Comparison of ENCODE assay signal across 23 cellular contexts in the genomic region with DNA sequence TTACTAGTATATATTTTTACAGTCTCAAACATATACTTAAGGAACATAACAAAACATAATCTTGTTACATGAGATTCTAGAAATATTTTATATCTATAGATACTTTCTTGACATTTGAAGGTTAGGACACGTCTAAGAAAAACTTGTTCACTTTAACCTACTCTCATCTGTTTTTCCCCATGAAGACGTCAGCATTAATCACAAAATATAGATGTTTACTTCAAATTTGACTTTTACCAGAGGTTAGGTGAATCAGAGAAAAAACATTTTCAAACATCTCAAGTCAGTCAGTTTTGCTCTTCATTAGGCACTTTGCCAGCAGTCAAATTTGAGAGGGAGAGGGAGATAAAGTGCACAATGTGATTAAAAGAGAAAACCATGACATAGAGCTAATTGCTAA. TPM values are rescaled to one million over a fixed set of nuclear protein-coding genes. Genes with fewer than 3 reads are reported as not detected.
DNase-seq lines count a peak whose midpoint lies in the region; ATAC-seq, FAIRE-seq and TF ChIP-seq lines count a peak whose summit lies in the region.
"Had no signal": no experiment of that assay in that cellular context is flagged by ENCODE, and none has a peak within 500 bp of the region (broad histone marks: within the 10 kb centered on the region; RNA-seq: fewer than 3 reads in every experiment).

No MANE protein-coding gene starts in this region.

- TF ChIP-seq RAD21 in A549 (conservative IDR thresholded peaks at IDR 0.05 in 1 of 2, IDR thresholded peaks at IDR 0.05 in 1 of 2): no peak

- H3K4me3 ChIP-seq in A549 (no peak overlapping the region), GM23338 (no peak overlapping the region), PC-3 (ENCODE audit: low read length) (no peak overlapping the region)
- H3K4me3 ChIP-seq: HAP-1 had no signal

- H3K27ac Mint-ChIP-seq in GM23338 (no peak overlapping the region), type B pancreatic cell (no peak overlapping the region)
- H3K27ac Mint-ChIP-seq: CD4-positive, alpha-beta memory T cell; HFFc6 had no signal

- H3K9me3 Mint-ChIP-seq in GM23338 (no peaks in the 10 kb centered on the region), type B pancreatic cell (no peaks in the 10 kb centered on the region)

- TF ChIP-seq POLR2A in A549 (IDR thresholded peaks at IDR 0.05; ENCODE audit: low read length): no peak

- intact Hi-C loops in PC-3 (cut with micrococcal nuclease): loop anchor here (10.0 kb wide), 1 partner anchor 995 kb away; no protein-coding TSS in a partner anchor

- H2AFZ ChIP-seq in GM23338 (peak overlapping the region; percentile 28; the same call in 1 of the 2 replicates), PC-3 (ENCODE audit: low read length) (no peak overlapping the region)

- H3K4me3 Mint-ChIP-seq in GM23338 (no peak overlapping the region), type B pancreatic cell (no peak overlapping the region)
- H3K4me3 Mint-ChIP-seq: CD4-positive, alpha-beta memory T cell; HFFc6 had no signal

- H3K27me3 Mint-ChIP-seq in GM23338 (ENCODE audit: insufficient read depth, low read depth, poor library complexity) (no peaks in the 10 kb centered on the region), type B pancreatic cell (no peaks in the 10 kb centered on the region)
- H3K27me3 Mint-ChIP-seq: CD4-positive, alpha-beta memory T cell had no signal

- H3K36me3 Mint-ChIP-seq in GM23338 (ENCODE audit: low read depth): no peaks in the 10 kb centered on the region
- H3K36me3 Mint-ChIP-seq in type B pancreatic cell: no peaks in the 10 kb centered on the region
- H3K36me3 Mint-ChIP-seq: CD4-positive, alpha-beta memory T cell had no signal

- no peaks in the 10 kb centered on the region for H3K9me2 ChIP-seq in GM23338 (ENCODE audit: insufficient read depth)
- no peaks in the 10 kb centered on the region for H3K9me2 ChIP-seq in PC-3 (replicated peaks; ENCODE audit: low read length)

- no peak for TF ChIP-seq EP300 in A549 (IDR thresholded peaks at IDR 0.05)

- no peaks in the 10 kb centered on the region for H3F3A ChIP-seq in GM23338 (replicated peaks; ENCODE audit: low read depth)
- H3F3A ChIP-seq in PC-3 (ENCODE audit: low read length, unreplicated experiment): no peaks in the 10 kb centered on the region

- BruUV-seq in PC-3 (replicated peaks; lab: Mats Ljungman, UMichigan): no TSS peak

- H4K20me1 ChIP-seq in GM23338 (replicated peaks; ENCODE audit: insufficient read depth) (no peaks in the 10 kb centered on the region), PC-3 (ENCODE audit: low read length) (no peaks in the 10 kb centered on the region)

- H3K4me1 ChIP-seq in A549 (no peaks in the 10 kb centered on the region), GM23338 (ENCODE audit: insufficient read depth) (no peaks in the 10 kb centered on the region), PC-3 (ENCODE audit: insufficient read depth, low read length) (no peaks in the 10 kb centered on the region)
- H3K4me1 ChIP-seq: HAP-1 had no signal

- DNase-seq in A549 (ENCODE audit: low read depth in 1 of 2, low spot score in 1 of 2) (no peak), GM23338 (ENCODE audit: low spot score) (no peak), PC-3 (peak; percentile 26), amniotic epithelial cell (ENCODE audit: low read depth) (peak; percentile 10), type B pancreatic cell (ENCODE audit: extremely low spot score, unreplicated experiment) (no peak), T-helper 2 cell (no peak), KG1 (lab: John Stamatoyannopoulos, UW) (no peak)
- DNase-seq: 8988T; C1 segment of cervical spinal cord; Calu3; CD4-positive, alpha-beta memory T cell; COR-L47; DMS53; DMS79 treated with DMSO at 0.1 percent for 48 hours; GOT3; HFFc6 had no signal

- H3K9me3 ChIP-seq in A549 (no peaks in the 10 kb centered on the region), PC-3 (ENCODE audit: low read length) (no peaks in the 10 kb centered on the region)
- H3K9me3 ChIP-seq: HAP-1 had no signal

- CTCF ChIA-PET in A549 (lab: Yijun Ruan, JAX): no interaction called here
- CTCF ChIA-PET in PC-3 (lab: Charles Lee): no interaction called here

- FAIRE-seq in A549 (lab: Jason Lieb, UNC): peak; percentile 61
- FAIRE-seq: G401.6, GM12892, H54 had no signal

- no peak for TF ChIP-seq CTCF in A549 (IDR thresholded peaks at IDR 0.05)
- no peak for TF ChIP-seq CTCF in GM23338 (conservative IDR thresholded peaks at IDR 0.05; ENCODE audit: low read depth in 2 of 2)
- no peak for TF ChIP-seq CTCF in PC-3 (conservative IDR thresholded peaks at IDR 0.05; ENCODE audit: low read depth, low read length)
- no peak for TF ChIP-seq CTCF in type B pancreatic cell (conservative IDR thresholded peaks at IDR 0.05)

- peaks cover 2% of the 10 kb centered on the region; the same call in 2 of the 3 replicates for H3K4me1 Mint-ChIP-seq in GM23338
- no peaks in the 10 kb centered on the region for H3K4me1 Mint-ChIP-seq in type B pancreatic cell (ENCODE audit: unreplicated experiment)
- H3K4me1 Mint-ChIP-seq: CD4-positive, alpha-beta memory T cell had no signal

- no peak overlapping the region for H3K4me2 ChIP-seq in A549
- no peak overlapping the region for H3K4me2 ChIP-seq in GM23338
- no peak overlapping the region for H3K4me2 ChIP-seq in PC-3 (ENCODE audit: low read length)

- 64% methylated on average over 2 of the region's 2 CpGs for WGBS in A549 (ENCODE audit: missing lambda C conversion rate)

- H3K27ac ChIP-seq in A549: no peak overlapping the region
- H3K27ac ChIP-seq in GM23338 (ENCODE audit: low read depth): no peak overlapping the region
- H3K27ac ChIP-seq in PC-3 (ENCODE audit: low read length): no peak overlapping the region

- H3K27me3 ChIP-seq in GM23338 (ENCODE audit: insufficient read depth) (no peaks in the 10 kb centered on the region), PC-3 (ENCODE audit: low read length) (0 out of 2 replicates have a peak, but pooled peaks cover 5% of the 10 kb centered on the region)

- no peaks in the 10 kb centered on the region for H3K36me3 ChIP-seq in GM23338 (ENCODE audit: insufficient read depth)
- H3K36me3 ChIP-seq in PC-3 (ENCODE audit: low read depth, low read length): no peaks in the 10 kb centered on the region
- H3K36me3 ChIP-seq: HAP-1 had no signal

- no peak for ATAC-seq in A549
- no peak for ATAC-seq in GM23338
- peak; percentile 50; the same call in 1 of the 2 replicates for ATAC-seq in PC-3

- no peak overlapping the region for H3K9ac ChIP-seq in PC-3 (ENCODE audit: low read length)

- H3K79me2 ChIP-seq in GM23338 (replicated peaks; ENCODE audit: insufficient read depth) (no peaks in the 10 kb centered on the region), PC-3 (ENCODE audit: low read length) (no peaks in the 10 kb centered on the region)

- POLR2A ChIA-PET in A549 (lab: Yijun Ruan, JAX) (no interaction called here), PC-3 (lab: Charles Lee; ENCODE audit: unreplicated experiment) (no interaction called here)

TF ChIP-seq in A549, 52 proteins besides CTCF, POLR2A, EP300 and RAD21:
- no peak for TF ChIP-seq KDM1A (IDR thresholded peaks at IDR 0.05; ENCODE audit: low read depth)
- TF ChIP-seq RFX5 (IDR thresholded peaks at IDR 0.05): no peak
- TF ChIP-seq RCOR1 (IDR thresholded peaks at IDR 0.05; ENCODE audit: low read depth, low read length): no peak
- no peak for TF ChIP-seq ZFP36 (IDR thresholded peaks at IDR 0.05; ENCODE audit: borderline replicate concordance, partially characterized antibody)
- no peak for TF ChIP-seq SMC3 (IDR thresholded peaks at IDR 0.05)
- TF ChIP-seq ZC3H11A (IDR thresholded peaks at IDR 0.05): no peak
- TF ChIP-seq HOXA7 (CRISPR knock-in tag; IDR thresholded peaks at IDR 0.05): no peak
- no peak for TF ChIP-seq HOXB5 (CRISPR knock-in tag; IDR thresholded peaks at IDR 0.05)
- TF ChIP-seq CEBPB (IDR thresholded peaks at IDR 0.05): no peak
- TF ChIP-seq, protein P1, sequence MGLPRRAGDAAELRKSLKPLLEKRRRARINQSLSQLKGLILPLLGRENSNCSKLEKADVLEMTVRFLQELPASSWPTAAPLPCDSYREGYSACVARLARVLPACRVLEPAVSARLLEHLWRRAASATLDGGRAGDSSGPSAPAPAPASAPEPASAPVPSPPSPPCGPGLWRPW (IDR thresholded peaks at IDR 0.05): no peak

RNA-seq across cellular contexts. Expression of gene BRINP3, which starts 47.7 kb away (rescaled TPM):
- polyA plus RNA-seq in A549 (2011; rRNA removed) (not detected in 2 replicates), A549 (2017; fragmentation: RNase III; extraction: RNeasy Plus Mini Kit Qiagen cat#74134 plus additional on column Dnase treatment) (not detected in 3 replicates), GM23338 (2016; fragmentation: Nextera tagmentation; extraction: Ambion mirVana) (not detected in 2 replicates)
- polyA plus RNA-seq in A549 (2012; cell fraction: cytosol; rRNA removed): not detected in 2 replicates
- not detected in 2 replicates for polyA plus RNA-seq in A549 (2012; cell fraction: nucleus; rRNA removed)
- not detected in 2 replicates for polyA minus RNA-seq in A549 (2011; rRNA and poly(A)+ RNA removed)
- not detected in 2 replicates for total RNA-seq in GM23338 (2014; rRNA removed; shearing (Covaris generic))
- total RNA-seq in PC-3 (2014; rRNA removed) (not detected in 2 replicates), type B pancreatic cell (ENCODE audit: low replicate concordance) (6.6 and 8.1 TPM in 2 replicates)
- total RNA-seq: A673; Calu3; CD4-positive, alpha-beta memory T cell; Daoy; HFFc6 had no signal
- polyA plus RNA-seq: BJ; CD4-positive, alpha-beta memory T cell had no signal

Comparison
In these comparisons a context has a peak if more than half of its experiments do, and no peak if none do; other contexts are left out.
1. DNase-seq: peak in PC-3 (single experiment) and amniotic epithelial cell (single experiment); none in A549 (0 of 2), GM23338 (single experiment), type B pancreatic cell (single experiment), T-helper 2 cell (0 of 5) and KG1 (single experiment).